31 cellular contexts compared by ENCODE assay signal in the genomic region with DNA sequence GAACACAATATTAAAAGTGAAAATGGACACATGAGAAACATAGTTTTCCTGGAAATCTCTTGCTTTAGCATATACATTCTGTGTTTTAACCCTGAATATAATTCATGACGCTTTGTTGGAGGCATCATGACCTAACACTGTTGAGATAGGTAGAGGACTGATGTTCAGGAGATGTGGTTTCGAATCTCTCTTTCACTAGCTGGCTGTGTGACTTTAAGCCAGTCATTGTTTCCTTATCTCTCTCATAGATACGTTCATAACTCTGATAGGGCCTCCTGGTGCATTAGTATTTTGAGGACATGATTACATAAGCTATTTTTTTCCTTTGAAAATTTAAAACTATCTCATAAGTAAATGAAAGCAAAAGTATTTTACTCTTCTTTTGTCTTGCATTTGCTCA.
"Had no signal": no experiment of that assay in that cellular context is flagged by ENCODE, and none has a peak within 500 bp of the region (broad histone marks: within the 10 kb centered on the region; RNA-seq: fewer than 3 reads in every experiment).

No MANE protein-coding gene starts in this region.

- H3K4me1 Mint-ChIP-seq: activated B cell treated with CpG ODN at 0.5 μM for 24 hours; activated CD4-positive, alpha-beta memory T cell treated with anti-CD3 and anti-CD28 coated beads, Interleukin-2, amount 10 ng/mL, durations not matched to agents 7 days and 5 days; activated CD4-positive, alpha-beta T cell treated with anti-CD3 and anti-CD28 coated beads, Interleukin-2, amount 10 ng/mL, durations not matched to agents 24 days and 14 days; activated CD8-positive, alpha-beta memory T cell treated with anti-CD3 and anti-CD28 coated beads, Interleukin-2, amount 10 ng/mL, durations not matched to agents 7 days and 5 days; activated naive CD4-positive, alpha-beta T cell treated with anti-CD3 and anti-CD28 coated beads, Interleukin-2, amount 10 ng/mL, durations not matched to agents 7 days and 5 days; activated naive CD4-positive, alpha-beta T cell treated with anti-CD3 and anti-CD28 coated beads, Interleukin-2, amount 50 U/mL, for 24 hours; activated naive CD8-positive, alpha-beta T cell treated with anti-CD3 and anti-CD28 coated beads, Interleukin-2, amount 10 ng/mL, durations not matched to agents 7 days and 5 days; activated naive CD8-positive, alpha-beta T cell treated with anti-CD3 and anti-CD28 coated beads, Interleukin-2, amount 50 U/mL, for 24 hours; central memory CD8-positive, alpha-beta T cell; T-helper 17 cell had no signal

- H3K4me3 Mint-ChIP-seq: activated B cell treated with CpG ODN at 0.5 μM for 24 hours; activated CD4-positive, alpha-beta memory T cell treated with anti-CD3 and anti-CD28 coated beads, Interleukin-2, amount 10 ng/mL, durations not matched to agents 7 days and 5 days; activated CD4-positive, alpha-beta T cell treated with anti-CD3 and anti-CD28 coated beads, Interleukin-2, amount 10 ng/mL, durations not matched to agents 24 days and 14 days; activated CD8-positive, alpha-beta memory T cell treated with anti-CD3 and anti-CD28 coated beads, Interleukin-2, amount 10 ng/mL, durations not matched to agents 7 days and 5 days; activated CD8-positive, alpha-beta T cell treated with anti-CD3 and anti-CD28 coated beads, Interleukin-2, amount 10 ng/mL, durations not matched to agents 7 days and 5 days; activated naive CD4-positive, alpha-beta T cell treated with anti-CD3 and anti-CD28 coated beads, Interleukin-2, amount 10 ng/mL, durations not matched to agents 7 days and 5 days; activated naive CD4-positive, alpha-beta T cell treated with anti-CD3 and anti-CD28 coated beads, Interleukin-2, amount 50 U/mL, for 24 hours; activated naive CD8-positive, alpha-beta T cell; activated naive CD8-positive, alpha-beta T cell treated with anti-CD3 and anti-CD28 coated beads, Interleukin-2, amount 10 ng/mL, durations not matched to agents 7 days and 5 days; activated naive CD8-positive, alpha-beta T cell treated with anti-CD3 and anti-CD28 coated beads, Interleukin-2, amount 50 U/mL, for 24 hours; activated T-cell treated with anti-CD3 and anti-CD28 coated beads, Interleukin-2, amount 50 U/mL, for 24 hours; brain; central memory CD8-positive, alpha-beta T cell; T-helper 17 cell had no signal

- H3K36me3 Mint-ChIP-seq: activated CD8-positive, alpha-beta memory T cell treated with anti-CD3 and anti-CD28 coated beads, Interleukin-2, amount 10 ng/mL, durations not matched to agents 7 days and 5 days; activated naive CD4-positive, alpha-beta T cell treated with anti-CD3 and anti-CD28 coated beads, Interleukin-2, amount 10 ng/mL, durations not matched to agents 7 days and 5 days; activated naive CD4-positive, alpha-beta T cell treated with anti-CD3 and anti-CD28 coated beads, Interleukin-2, amount 50 U/mL, for 24 hours; activated naive CD8-positive, alpha-beta T cell; activated naive CD8-positive, alpha-beta T cell treated with anti-CD3 and anti-CD28 coated beads, Interleukin-2, amount 10 ng/mL, durations not matched to agents 7 days and 5 days; brain had no signal

- ATAC-seq: activated CD8-positive, alpha-beta memory T cell treated with anti-CD3 and anti-CD28 coated beads, Interleukin-2, amount 10 ng/mL, durations not matched to agents 7 days and 5 days; activated CD8-positive, alpha-beta T cell treated with anti-CD3 and anti-CD28 coated beads, Interleukin-2, amount 10 ng/mL, durations not matched to agents 7 days and 5 days; activated naive CD8-positive, alpha-beta T cell treated with anti-CD3 and anti-CD28 coated beads, Interleukin-2, amount 50 U/mL, for 24 hours; T-helper 17 cell had no signal

- H3K27ac Mint-ChIP-seq: activated B cell treated with CpG ODN at 0.5 μM for 24 hours; activated CD4-positive, alpha-beta memory T cell treated with anti-CD3 and anti-CD28 coated beads, Interleukin-2, amount 10 ng/mL, durations not matched to agents 7 days and 5 days; activated CD4-positive, alpha-beta T cell treated with anti-CD3 and anti-CD28 coated beads, Interleukin-2, amount 10 ng/mL, durations not matched to agents 24 days and 14 days; activated CD8-positive, alpha-beta memory T cell treated with anti-CD3 and anti-CD28 coated beads, Interleukin-2, amount 10 ng/mL, durations not matched to agents 7 days and 5 days; activated CD8-positive, alpha-beta T cell treated with anti-CD3 and anti-CD28 coated beads, Interleukin-2, amount 10 ng/mL, durations not matched to agents 7 days and 5 days; activated naive CD4-positive, alpha-beta T cell treated with anti-CD3 and anti-CD28 coated beads, Interleukin-2, amount 10 ng/mL, durations not matched to agents 7 days and 5 days; activated naive CD4-positive, alpha-beta T cell treated with anti-CD3 and anti-CD28 coated beads, Interleukin-2, amount 50 U/mL, for 24 hours; activated naive CD8-positive, alpha-beta T cell; activated naive CD8-positive, alpha-beta T cell treated with anti-CD3 and anti-CD28 coated beads, Interleukin-2, amount 10 ng/mL, durations not matched to agents 7 days and 5 days; activated naive CD8-positive, alpha-beta T cell treated with anti-CD3 and anti-CD28 coated beads, Interleukin-2, amount 50 U/mL, for 24 hours; activated T-cell treated with anti-CD3 and anti-CD28 coated beads, Interleukin-2, amount 50 U/mL, for 24 hours; activated T-helper 2 cell treated with anti-CD3 and anti-CD28 coated beads, Interferon-gamma antibody, Interleukin-2, Interleukin-4, amounts not matched to agents 10 μg/mL and 5 μg/mL and 100 μg/mL, durations not matched to agents 14 hours and 24 hours and 36 hours; brain; T-helper 17 cell had no signal

- H3K9me3 Mint-ChIP-seq: activated B cell treated with CpG ODN at 0.5 μM for 24 hours; activated naive CD4-positive, alpha-beta T cell treated with anti-CD3 and anti-CD28 coated beads, Interleukin-2, amount 50 U/mL, for 24 hours; activated naive CD8-positive, alpha-beta T cell treated with anti-CD3 and anti-CD28 coated beads, Interleukin-2, amount 10 ng/mL, durations not matched to agents 7 days and 5 days; activated T-helper 2 cell treated with anti-CD3 and anti-CD28 coated beads, Interferon-gamma antibody, Interleukin-2, Interleukin-4, amounts not matched to agents 10 μg/mL and 5 μg/mL and 100 μg/mL, durations not matched to agents 14 hours and 24 hours and 36 hours had no signal

- DNase-seq: activated B cell treated with CpG ODN at 0.5 μM for 24 hours; activated CD4-positive, alpha-beta memory T cell treated with anti-CD3 and anti-CD28 coated beads, Interleukin-2, amount 10 ng/mL, durations not matched to agents 7 days and 5 days; activated CD4-positive, alpha-beta T cell treated with anti-CD3 and anti-CD28 coated beads for 4 hours; activated CD4-positive, alpha-beta T cell treated with anti-CD3 and anti-CD28 coated beads, Interleukin-2, amount 10 ng/mL, durations not matched to agents 24 days and 14 days; activated CD4-positive, alpha-beta T cell treated with anti-CD3 and anti-CD28 coated beads, Interleukin-2, amount 50 U/mL, for 1 hour; activated CD4-positive, alpha-beta T cell treated with anti-CD3 and anti-CD28 coated beads, Interleukin-2, amount 50 U/mL, for 4 hours; activated CD4-positive, CD25-positive, alpha-beta regulatory T cell treated with anti-CD3 and anti-CD28 coated beads, Interleukin-2, amount 50 U/mL, for 72 hours; activated CD8-positive, alpha-beta memory T cell treated with anti-CD3 and anti-CD28 coated beads for 24 hours; activated CD8-positive, alpha-beta memory T cell treated with anti-CD3 and anti-CD28 coated beads, Interleukin-2, amount 10 ng/mL, durations not matched to agents 7 days and 5 days; activated CD8-positive, alpha-beta memory T cell treated with anti-CD3 and anti-CD28 coated beads, Interleukin-2, amount 50 U/mL, for 48 hours; activated CD8-positive, alpha-beta T cell treated with anti-CD3 and anti-CD28 coated beads, Interleukin-2, amount 10 ng/mL, durations not matched to agents 7 days and 5 days; activated effector memory CD4-positive, alpha-beta T cell treated with Interleukin-2 at 50 U/mL for 16 hours; activated gamma-delta T cell; activated naive CD4-positive, alpha-beta T cell treated with anti-CD3 and anti-CD28 coated beads, Interleukin-2, amount 10 ng/mL, durations not matched to agents 7 days and 5 days; activated naive CD4-positive, alpha-beta T cell treated with Interleukin-2 at 50 U/mL for 16 hours; activated naive CD8-positive, alpha-beta T cell treated with anti-CD3 and anti-CD28 coated beads, Interleukin-2, amount 10 ng/mL, durations not matched to agents 7 days and 5 days; activated naive CD8-positive, alpha-beta T cell treated with anti-CD3 and anti-CD28 coated beads, Interleukin-2, amount 50 U/mL, for 24 hours; activated T-cell treated with anti-CD3 and anti-CD28 coated beads, Interleukin-2, amount 50 U/mL, for 24 hours; activated T-cell treated with anti-CD3 and anti-CD28 coated beads, Interleukin-2, amount 50 U/mL, for 48 hours; amygdala; anterior cingulate cortex; caudate nucleus; cerebellar nuclear complex; T-helper 17 cell had no signal

- H3K27me3 Mint-ChIP-seq: activated B cell treated with CpG ODN at 0.5 μM for 24 hours; activated CD4-positive, alpha-beta memory T cell treated with anti-CD3 and anti-CD28 coated beads, Interleukin-2, amount 10 ng/mL, durations not matched to agents 7 days and 5 days; activated CD4-positive, alpha-beta T cell treated with anti-CD3 and anti-CD28 coated beads, Interleukin-2, amount 10 ng/mL, durations not matched to agents 24 days and 14 days; activated CD8-positive, alpha-beta memory T cell treated with anti-CD3 and anti-CD28 coated beads, Interleukin-2, amount 10 ng/mL, durations not matched to agents 7 days and 5 days; activated naive CD4-positive, alpha-beta T cell treated with anti-CD3 and anti-CD28 coated beads, Interleukin-2, amount 10 ng/mL, durations not matched to agents 7 days and 5 days; activated naive CD4-positive, alpha-beta T cell treated with anti-CD3 and anti-CD28 coated beads, Interleukin-2, amount 50 U/mL, for 24 hours; activated naive CD8-positive, alpha-beta T cell; activated naive CD8-positive, alpha-beta T cell treated with anti-CD3 and anti-CD28 coated beads, Interleukin-2, amount 10 ng/mL, durations not matched to agents 7 days and 5 days; activated naive CD8-positive, alpha-beta T cell treated with anti-CD3 and anti-CD28 coated beads, Interleukin-2, amount 50 U/mL, for 24 hours; activated T-cell treated with anti-CD3 and anti-CD28 coated beads, Interleukin-2, amount 50 U/mL, for 24 hours; brain; central memory CD8-positive, alpha-beta T cell; T-helper 17 cell had no signal

- FAIRE-seq: bronchial epithelial cell, TTC549 had no signal
